Comparison of ENCODE assay signal across 9 cellular contexts in the genomic region with DNA sequence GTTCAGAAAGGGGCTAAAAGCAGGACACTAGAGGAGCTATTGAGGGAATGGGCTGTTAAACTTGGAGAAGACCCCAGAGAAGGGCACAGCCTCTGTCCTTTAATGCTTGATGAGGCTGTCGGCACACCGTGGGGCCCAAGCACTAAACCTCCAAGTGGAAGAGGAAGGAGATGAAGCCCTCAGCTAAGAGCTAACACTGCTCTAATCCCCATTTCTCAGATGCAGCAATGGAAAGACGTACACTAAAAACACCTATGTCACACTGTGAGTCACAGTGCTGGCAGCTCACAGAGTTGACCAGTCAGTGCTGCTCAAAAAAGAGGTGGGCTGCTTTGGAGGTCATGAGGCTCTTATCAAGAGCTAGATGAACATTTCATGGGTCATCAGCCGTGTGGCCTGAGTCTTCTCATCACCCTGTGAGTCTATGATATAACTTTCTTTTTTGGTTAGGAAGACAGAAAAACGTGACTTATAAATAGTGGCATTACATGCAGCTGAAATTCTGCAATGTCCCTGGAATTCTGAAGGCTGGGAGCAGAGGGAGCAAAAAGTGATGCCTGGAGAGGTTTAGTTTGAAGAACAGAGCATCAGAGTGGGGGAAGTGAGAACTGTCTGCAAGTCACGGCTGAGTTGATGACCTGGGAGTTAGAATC. TPM values are rescaled to one million over a fixed set of nuclear protein-coding genes. Genes with fewer than 3 reads are reported as not detected.
A peak's percentile ranks its signal among the peaks of the same experiment; 100 is the strongest.
DNase-seq lines count a peak whose midpoint lies in the region; ATAC-seq and TF ChIP-seq lines count a peak whose summit lies in the region.
"Had no signal": no experiment of that assay in that cellular context is flagged by ENCODE, and none has a peak within 500 bp of the region (broad histone marks: within the 10 kb centered on the region; RNA-seq: fewer than 3 reads in every experiment).

No MANE protein-coding gene starts in this region.

- H3K4me2 ChIP-seq in hepatocyte = no peak overlapping the region

- H3K79me2 ChIP-seq in hepatocyte = no peaks in the 10 kb centered on the region

- H3K9me3 Mint-ChIP-seq in CD4-positive, CD25-positive, alpha-beta regulatory T cell = no peaks in the 10 kb centered on the region

- peak in 1 of 3 donors; percentile 54 for DNase-seq in CD4-positive, CD25-positive, alpha-beta regulatory T cell
- peak in 1 of 2 experiments; percentile 46 for DNase-seq in SJCRH30
- no peak for DNase-seq in hepatocyte (ENCODE audit: low spot score)
- DNase-seq in tibial nerve (ENCODE audit: low spot score in 2 of 2) = no peak
- DNase-seq in SK-N-DZ (ENCODE audit: low spot score) = no peak
- no peak for DNase-seq in AG08396 (ENCODE audit: low spot score)
- no peak for DNase-seq in omental fat pad (ENCODE audit: low spot score)

- no peaks in the 10 kb centered on the region for H3K27me3 Mint-ChIP-seq in CD4-positive, CD25-positive, alpha-beta regulatory T cell

- H3K4me1 Mint-ChIP-seq in CD4-positive, CD25-positive, alpha-beta regulatory T cell = peaks cover 29 to 77% (median 55%) of the 10 kb centered on the region in 4 donors

- H3K4me3 ChIP-seq in CD4-positive, CD25-positive, alpha-beta regulatory T cell (ENCODE audit: low read depth, low read length) = peak overlapping the region; percentile 66
- H3K4me3 ChIP-seq in SJCRH30 (no peak overlapping the region), hepatocyte (no peak overlapping the region), tibial nerve (no peak overlapping the region)

- H3K36me3 ChIP-seq in CD4-positive, CD25-positive, alpha-beta regulatory T cell (ENCODE audit: control insufficient read depth, insufficient read depth, low read length) = peaks cover 25% of the 10 kb centered on the region
- H3K36me3 ChIP-seq in SJCRH30 (no peaks in the 10 kb centered on the region), hepatocyte (replicated peaks; ENCODE audit: insufficient read depth, low read depth) (no peaks in the 10 kb centered on the region), tibial nerve (no peaks in the 10 kb centered on the region)

- no peak for TF ChIP-seq EP300 in tibial nerve (IDR thresholded peaks at IDR 0.05)

- TF ChIP-seq CTCF in hepatocyte (IDR thresholded peaks at IDR 0.05; ENCODE audit: poor library complexity) = no peak
- TF ChIP-seq CTCF in tibial nerve (IDR thresholded peaks at IDR 0.05) = no peak
- TF ChIP-seq CTCF in omental fat pad (IDR thresholded peaks at IDR 0.05) = no peak

- peaks cover 47% of the 10 kb centered on the region for H3K4me1 ChIP-seq in CD4-positive, CD25-positive, alpha-beta regulatory T cell (ENCODE audit: control insufficient read depth, insufficient read depth, low read length, poor library complexity, severe bottlenecking)
- peaks cover 38% of the 10 kb centered on the region for H3K4me1 ChIP-seq in SJCRH30
- peaks cover 11% of the 10 kb centered on the region for H3K4me1 ChIP-seq in hepatocyte (ENCODE audit: insufficient read depth)
- H3K4me1 ChIP-seq in tibial nerve = peaks cover 0 to 19% (median 0%) of the 10 kb centered on the region in 4 donors

- no peaks in the 10 kb centered on the region for H3K9me2 ChIP-seq in hepatocyte (replicated peaks; ENCODE audit: insufficient read depth)

- H4K20me1 ChIP-seq in hepatocyte (ENCODE audit: insufficient read depth, poor library complexity, severe bottlenecking) = no peaks in the 10 kb centered on the region

- ATAC-seq in CD4-positive, CD25-positive, alpha-beta regulatory T cell (ENCODE audit: low read depth in 2 of 2) = peak in 1 of 2 donors; percentile 35
- ATAC-seq in GM19455 (IDR thresholded peaks at IDR 0.05; ENCODE audit: unreplicated experiment) = peak; percentile 26
- ATAC-seq in omental fat pad (ENCODE audit: low FRiP score) = no peak

- no peak for TF ChIP-seq POLR2A in tibial nerve (IDR thresholded peaks at IDR 0.05)

- peaks cover 39% of the 10 kb centered on the region for H3K36me3 Mint-ChIP-seq in CD4-positive, CD25-positive, alpha-beta regulatory T cell

- peak overlapping the region; percentile 91 to 95 (median 91) for H3K27ac Mint-ChIP-seq in CD4-positive, CD25-positive, alpha-beta regulatory T cell

- H3K4me3 Mint-ChIP-seq in CD4-positive, CD25-positive, alpha-beta regulatory T cell = peak overlapping the region; percentile 22 to 76 (median 50)

- no peaks in the 10 kb centered on the region for H3K27me3 ChIP-seq in CD4-positive, CD25-positive, alpha-beta regulatory T cell (ENCODE audit: control insufficient read depth, insufficient read depth, low read length)
- H3K27me3 ChIP-seq in SJCRH30 (no peaks in the 10 kb centered on the region), hepatocyte (no peaks in the 10 kb centered on the region), tibial nerve (no peaks in the 10 kb centered on the region)

- no peak overlapping the region for H2AFZ ChIP-seq in hepatocyte

- WGBS in hepatocyte (ENCODE audit: low lambda C conversion rate, missing lambda C conversion rate) = 72% methylated on average over 6 of the region's 6 CpGs
- 64 to 71% methylated on average over 6 of the region's 6 CpGs for whole genome bisulfite sequencing in tibial nerve, 2 donors

- H3K27ac ChIP-seq in CD4-positive, CD25-positive, alpha-beta regulatory T cell (ENCODE audit: insufficient read depth, low read length, poor library complexity, severe bottlenecking) = peak overlapping the region; percentile 24
- H3K27ac ChIP-seq in SJCRH30 = peak overlapping the region; percentile 36
- H3K27ac ChIP-seq in hepatocyte = peak overlapping the region; percentile 82
- no peak overlapping the region for H3K27ac ChIP-seq in tibial nerve

- H3K9me3 ChIP-seq in CD4-positive, CD25-positive, alpha-beta regulatory T cell (ENCODE audit: control insufficient read depth in 2 of 2, low read length in 2 of 2) = no peaks in the 10 kb centered on the region
- no peaks in the 10 kb centered on the region for H3K9me3 ChIP-seq in SJCRH30 (replicated peaks)
- H3K9me3 ChIP-seq in hepatocyte (ENCODE audit: low read depth) = no peaks in the 10 kb centered on the region
- H3K9me3 ChIP-seq in tibial nerve = no peaks in the 10 kb centered on the region

RNA-seq across cellular contexts. Expression of gene TNFSF8, which starts 21.5 kb away (rescaled TPM):
- 47.3 TPM for total RNA-seq in CD4-positive, CD25-positive, alpha-beta regulatory T cell
- 10 to 100 TPM; 31.4 to 78.1 (median 50.7) TPM for polyA plus RNA-seq in CD4-positive, CD25-positive, alpha-beta regulatory T cell
- total RNA-seq in SJCRH30 (2014; rRNA removed; shearing (Covaris generic)) = not detected in 2 replicates
- total RNA-seq in hepatocyte (not detected in 2 replicates), tibial nerve (1 to 10 TPM in 3 of 4 donors, under 1 TPM in 1; 0.84 to 8.1 (median 2.3) TPM), omental fat pad (1 to 10 TPM; 3.2 to 7.1 (median 6.6) TPM)
- not detected in 2 replicates for polyA plus RNA-seq in hepatocyte
- polyA plus RNA-seq in SK-N-DZ (2014; cell fraction: cytosol; rRNA removed) = not detected in 2 replicates
- polyA plus RNA-seq in SK-N-DZ (2014; cell fraction: nucleus; rRNA removed) = not detected in 2 replicates
- polyA plus RNA-seq: neural cell had no signal

Comparison
In these comparisons a context has a peak if more than half of its experiments do, and no peak if none do; other contexts are left out.
1. H3K27ac ChIP-seq: peak in CD4-positive, CD25-positive, alpha-beta regulatory T cell (single experiment), SJCRH30 (single experiment) and hepatocyte (single experiment); none in tibial nerve (0 of 4).